In the genomic region with DNA sequence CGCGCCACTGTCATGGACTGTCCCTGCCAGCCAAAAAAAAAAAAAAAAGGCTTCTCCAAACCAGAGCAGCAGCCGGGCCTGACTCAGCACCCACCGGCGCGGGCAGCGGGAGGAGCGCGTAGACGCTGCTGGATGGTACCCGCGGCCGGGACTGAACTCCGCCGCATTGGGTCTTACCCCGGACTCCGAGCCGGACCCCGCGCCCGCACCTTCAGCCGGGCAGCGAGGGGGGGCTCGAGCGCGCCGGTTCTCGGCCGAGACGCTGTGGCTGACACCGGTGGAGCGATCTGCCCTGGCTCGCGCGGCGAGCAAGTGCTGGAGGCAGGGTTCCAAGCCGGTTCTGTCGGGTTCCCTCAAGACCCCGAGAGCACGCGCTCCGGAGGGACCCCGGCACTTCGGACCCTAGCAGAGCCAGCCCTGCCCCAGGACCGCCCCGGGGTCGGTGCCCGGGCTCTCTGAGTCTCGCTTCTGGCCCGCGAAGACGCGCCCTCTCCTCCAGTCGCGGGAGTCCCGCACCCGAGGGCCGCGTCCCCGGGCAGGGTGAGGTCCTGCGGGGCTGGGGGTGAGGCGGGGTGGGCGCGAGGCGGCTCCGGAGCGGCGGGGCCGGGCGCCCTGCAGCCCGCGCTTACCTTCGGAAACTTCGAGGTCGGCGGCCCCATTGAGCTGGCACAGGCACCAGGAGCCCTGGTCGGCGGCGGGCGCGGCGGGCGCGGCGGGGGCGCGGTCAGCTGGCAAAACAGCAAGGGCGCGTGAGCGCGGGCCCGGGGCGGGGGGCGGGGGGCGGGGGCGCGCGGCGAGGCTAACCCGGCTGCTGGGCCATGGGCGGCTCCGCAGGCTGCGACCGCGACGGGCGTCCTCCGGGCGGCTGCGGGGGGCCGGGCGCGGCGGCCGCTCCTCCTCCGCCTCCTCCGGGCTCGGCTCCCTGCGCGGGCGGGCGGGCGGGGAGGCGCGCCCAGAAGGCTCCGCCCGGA, we compare ENCODE assay signal across 8 cellular contexts.
DNase-seq lines count a peak whose midpoint lies in the region; ATAC-seq and TF ChIP-seq lines count a peak whose summit lies in the region.

No MANE protein-coding gene starts in this region.

- no peak for ATAC-seq in HG02759 (IDR thresholded peaks at IDR 0.05; ENCODE audit: unreplicated experiment)

- peaks cover 0 to 14% (median 13%) of the 10 kb centered on the region in 5 donors for H3K4me1 ChIP-seq in subcutaneous abdominal adipose tissue (ENCODE audit: control insufficient read depth in 5 of 5, insufficient read depth in 5 of 5, low read length in 5 of 5)

- in situ Hi-C loops in GM13976 (cut with MboI; ENCODE audit: low sequenced_read_pairs, unreplicated experiment) = no loop called here

- no peak for TF ChIP-seq CTCF in GM13976 (IDR thresholded peaks at IDR 0.05; ENCODE audit: borderline replicate concordance, control extremely low read depth, extremely low read depth, insufficient read depth, missing control alignments)

- DNase-seq in NCI-H345 (lab: John Stamatoyannopoulos, UW) = peak; percentile 17
- DNase-seq in NCI-H345 treated with DMSO at 0.1 percent for 48 hours (lab: John Stamatoyannopoulos, UW; ENCODE audit: unreplicated experiment) = no peak
- peak; percentile 57 for DNase-seq in astrocyte of the hippocampus (ENCODE audit: low read depth, low spot score)
- DNase-seq in GM13976 (ENCODE audit: low spot score) = no peak
- no peak for DNase-seq in stimulated activated CD4-positive, alpha-beta T cell treated with anti-CD3 and anti-CD28 coated beads, Interleukin-1b, Interleukin-23, amount 100 ng/mL, for 48 hours

- no peaks in the 10 kb centered on the region for H3K9me3 ChIP-seq in iPS-18c (ENCODE audit: control insufficient read depth, insufficient read depth, low read length)
- no peaks in the 10 kb centered on the region for H3K9me3 ChIP-seq in subcutaneous abdominal adipose tissue (ENCODE audit: control insufficient read depth in 5 of 5, low read length in 5 of 5)

- H3K4me3 ChIP-seq in iPS-18c (ENCODE audit: insufficient read depth, low read depth, low read length) (peak overlapping the region; percentile 43; the same call in 1 of the 2 replicates), subcutaneous abdominal adipose tissue (ENCODE audit: low read depth in 1 of 5, low read length in 5 of 5) (peak overlapping the region in 3 of 5 donors; percentile 14 to 49 (median 40))

- H3K27me3 ChIP-seq in subcutaneous abdominal adipose tissue (ENCODE audit: control insufficient read depth in 5 of 5, insufficient read depth in 4 of 5, low read length in 5 of 5) = peaks cover 20 to 63% (median 60%) of the 10 kb centered on the region in 5 donors

- H3K27ac ChIP-seq in subcutaneous abdominal adipose tissue (ENCODE audit: low read depth, low read length) = no peak overlapping the region

- no peak overlapping the region for H3K9ac ChIP-seq in subcutaneous abdominal adipose tissue (ENCODE audit: low read length in 5 of 5)

- no peaks in the 10 kb centered on the region for H3K36me3 ChIP-seq in subcutaneous abdominal adipose tissue (ENCODE audit: control insufficient read depth in 5 of 5, insufficient read depth in 5 of 5, low read length in 5 of 5)

Comparison
In these comparisons a context has a peak if more than half of its experiments do, and no peak if none do; other contexts are left out.
1. DNase-seq: peak in NCI-H345 (single experiment) and astrocyte of the hippocampus (single experiment); none in NCI-H345 treated with DMSO at 0.1 percent for 48 hours (single experiment), GM13976 (single experiment) and stimulated activated CD4-positive, alpha-beta T cell treated with anti-CD3 and anti-CD28 coated beads, Interleukin-1b, Interleukin-23, amount 100 ng/mL, for 48 hours (single experiment).